14 cellular contexts compared by ENCODE assay signal in the genomic region with DNA sequence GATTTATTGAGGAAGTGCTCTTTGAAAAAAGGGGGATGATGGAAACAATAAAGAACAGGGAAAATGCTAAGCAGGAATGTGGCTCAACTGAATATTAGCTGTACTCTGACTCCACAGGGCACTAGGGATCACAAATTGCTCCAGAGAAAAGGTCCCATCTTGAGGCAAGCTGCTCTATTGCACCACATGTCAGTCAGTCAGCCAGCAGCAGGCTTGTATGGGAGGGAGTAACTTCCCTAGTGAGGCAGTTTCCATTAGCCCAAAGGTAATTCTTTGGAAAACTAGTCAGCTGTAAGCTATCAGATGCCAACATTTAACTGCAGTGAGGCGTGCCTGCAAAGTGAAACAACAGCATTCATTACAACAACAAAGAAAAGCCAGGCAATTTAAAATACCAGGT.
DNase-seq lines count a peak whose midpoint lies in the region; ATAC-seq lines count a peak whose summit lies in the region.
"Had no signal": no experiment of that assay in that cellular context is flagged by ENCODE, and none has a peak within 500 bp of the region (broad histone marks: within the 10 kb centered on the region; RNA-seq: fewer than 3 reads in every experiment).

No MANE protein-coding gene starts in this region.

- ATAC-seq in GM18861 (IDR thresholded peaks at IDR 0.05; ENCODE audit: unreplicated experiment) (no peak), GM18517 (IDR thresholded peaks at IDR 0.05; ENCODE audit: unreplicated experiment) (no peak)
- ATAC-seq: activated T-cell treated with anti-CD3 and anti-CD28 coated beads, Interleukin-2, amount 50 U/mL, for 72 hours had no signal

- DNase-seq in AG08395 (ENCODE audit: low spot score) (peak; percentile 22), HCEC 1CT (peak; percentile 63), astrocyte of the hippocampus (ENCODE audit: low read depth, low spot score) (peak; percentile 34), iPS-NIHi11 (ENCODE audit: low spot score) (peak; percentile 37), NCI-H1417 treated with DMSO at 0.1 percent for 48 hours (lab: John Stamatoyannopoulos, UW) (no peak), NCI-H1694 treated with DMSO at 0.1 percent for 48 hours (lab: John Stamatoyannopoulos, UW) (no peak)
- DNase-seq: activated CD4-positive, CD25-positive, alpha-beta regulatory T cell treated with anti-CD3 and anti-CD28 coated beads, Interleukin-2, amount 50 U/mL, for 72 hours; activated T-cell treated with anti-CD3 and anti-CD28 coated beads, Interleukin-2, amount 50 U/mL, for 72 hours; anterior cingulate cortex; BE2C; NCI-H69; stimulated activated CD4-positive, alpha-beta T cell treated with anti-CD3 and anti-CD28 coated beads, Interleukin-15, amount 100 ng/mL, for 24 hours had no signal

Comparison
In these comparisons a context has a peak if more than half of its experiments do, and no peak if none do; other contexts are left out.
1. DNase-seq: peak in AG08395 (single experiment), HCEC 1CT (single experiment), astrocyte of the hippocampus (single experiment) and iPS-NIHi11 (single experiment); none in NCI-H1417 treated with DMSO at 0.1 percent for 48 hours (single experiment) and NCI-H1694 treated with DMSO at 0.1 percent for 48 hours (single experiment).